In genomic region chr18:7873316-7873715, GRCh38 we compare ENCODE assay signal across 24 cellular contexts.
DNase-seq lines count a peak whose midpoint lies in the region; ATAC-seq, FAIRE-seq and TF ChIP-seq lines count a peak whose summit lies in the region.
"Had no signal": no experiment of that assay in that cellular context is flagged by ENCODE, and none has a peak within 500 bp of the region (broad histone marks: within the 10 kb centered on the region; RNA-seq: fewer than 3 reads in every experiment).

No MANE protein-coding gene starts in this region.

- TF ChIP-seq CTCF in MCF 10A (IDR thresholded peaks at IDR 0.05; ENCODE audit: unreplicated experiment) (no peak), breast epithelium (IDR thresholded peaks at IDR 0.05) (no peak), IMR-90 (conservative IDR thresholded peaks at IDR 0.05; ENCODE audit: low read depth, low read length) (no peak), left lung (IDR thresholded peaks at IDR 0.05) (no peak), prostate gland (IDR thresholded peaks at IDR 0.05) (no peak)

- no peak overlapping the region for H3K23ac ChIP-seq in IMR-90 (ENCODE audit: low read depth, low read length)

- H3K27me3 Mint-ChIP-seq in MCF 10A (ENCODE audit: insufficient read depth, unreplicated experiment), result no peaks in the 10 kb centered on the region
- H3K27me3 Mint-ChIP-seq: CD4-positive, CD25-positive, alpha-beta regulatory T cell had no signal

- no peak overlapping the region for H2BK5ac ChIP-seq in IMR-90 (ENCODE audit: low read depth, low read length, poor library complexity, severe bottlenecking)

- H2BK120ac ChIP-seq in IMR-90 (ENCODE audit: low read depth, low read length), result no peak overlapping the region

- no peak overlapping the region for H2AK5ac ChIP-seq in IMR-90 (ENCODE audit: low read depth, low read length)

- no peak overlapping the region for H3K9ac ChIP-seq in IMR-90 (ENCODE audit: low read depth, low read length)
- H3K9ac ChIP-seq: BLaER1 had no signal

- H3K27ac Mint-ChIP-seq in MCF 10A (ENCODE audit: low read depth, unreplicated experiment), result peak overlapping the region; percentile 96
- H3K27ac Mint-ChIP-seq: CD4-positive, CD25-positive, alpha-beta regulatory T cell; GM23338; H9 had no signal

- no peak overlapping the region for H3K18ac ChIP-seq in IMR-90 (ENCODE audit: low read depth, low read length)

- H3K4me3 ChIP-seq in breast epithelium (no peak overlapping the region), IMR-90 (ENCODE audit: insufficient read depth, low read depth, low read length) (no peak overlapping the region), left lung (no peak overlapping the region), prostate gland (no peak overlapping the region)
- H3K4me3 ChIP-seq: BLaER1, GM23338 had no signal

- peak overlapping the region; percentile 62 for H3K4me3 Mint-ChIP-seq in MCF 10A (ENCODE audit: unreplicated experiment)
- H3K4me3 Mint-ChIP-seq: CD4-positive, CD25-positive, alpha-beta regulatory T cell; GM23338; H9 had no signal

- no peak overlapping the region for H2AFZ ChIP-seq in IMR-90 (replicated peaks; ENCODE audit: low read length, poor library complexity)
- H2AFZ ChIP-seq: GM23338 had no signal

- CTCF ChIA-PET in MCF 10A (lab: Yijun Ruan, JAX), result interaction anchor here (0.6 to 2.9 kb wide), 10 partner anchors 17 to 601 kb away, joined by 3 to 11 read pairs (median 3); no protein-coding TSS in a partner anchor
- CTCF ChIA-PET in IMR-90 (lab: Yijun Ruan, JAX), result no interaction called here

- TF ChIP-seq POLR2A in breast epithelium (IDR thresholded peaks at IDR 0.05), result no peak
- no peak for TF ChIP-seq POLR2A in IMR-90 (IDR thresholded peaks at IDR 0.05; ENCODE audit: low read depth, low read length)
- no peak for TF ChIP-seq POLR2A in prostate gland (IDR thresholded peaks at IDR 0.05)

- no peak overlapping the region for H3K4me2 ChIP-seq in IMR-90 (ENCODE audit: low read depth, low read length)
- H3K4me2 ChIP-seq: BLaER1, GM23338 had no signal

- no peak overlapping the region for H3K56ac ChIP-seq in IMR-90 (ENCODE audit: extremely low read depth, insufficient read depth, low read length)

- peak; percentile 35 for FAIRE-seq in urothelium cell line (lab: Jason Lieb, UNC)
- FAIRE-seq: D721Med, GM12891 had no signal

- H3K9me3 ChIP-seq in breast epithelium (no peaks in the 10 kb centered on the region), IMR-90 (ENCODE audit: control insufficient read depth, insufficient read depth, low read length) (no peaks in the 10 kb centered on the region; the same call in 1 of the 2 replicates), left lung (peaks cover 0 to 2% of the 10 kb centered on the region in 2 donors), prostate gland (no peaks in the 10 kb centered on the region)
- H3K9me3 ChIP-seq: BLaER1 had no signal

- DNase-seq in MCF 10A (ENCODE audit: unreplicated experiment), result no peak
- DNase-seq in breast epithelium (ENCODE audit: low spot score in 2 of 2), result no peak
- DNase-seq in IMR-90, result no peak
- DNase-seq in left lung, result no peak
- DNase-seq in urothelium cell line (ENCODE audit: low spot score), result no peak
- no peak for DNase-seq in DMS114 treated with DMSO at 0.1 percent for 48 hours (lab: John Stamatoyannopoulos, UW; ENCODE audit: unreplicated experiment)
- no peak for DNase-seq in prostate gland (ENCODE audit: low spot score)
- DNase-seq: CD4-positive, CD25-positive, alpha-beta regulatory T cell; DMS79; GDM1; H9; NCI-H1092 treated with DMSO at 0.1 percent for 48 hours; NCI-H1930; NCI-H2107; NCI-H446 treated with DMSO at 0.1 percent for 48 hours; NCI-H526; NCI-H82; NK-92 treated with Interleukin-12 subunit alpha and Interleukin-12 subunit beta, amount 100 ng/mL, for 24 hours; RPMI8226; SHP77 treated with DMSO at 0.1 percent for 48 hours had no signal

- no peak overlapping the region for H3K27ac ChIP-seq in breast epithelium
- H3K27ac ChIP-seq in IMR-90 (ENCODE audit: insufficient read depth, low read length), result no peak overlapping the region
- peak overlapping the region in 1 of 2 donors; percentile 43 for H3K27ac ChIP-seq in left lung
- no peak overlapping the region for H3K27ac ChIP-seq in prostate gland
- H3K27ac ChIP-seq: BLaER1 had no signal

- no peak overlapping the region for H3K14ac ChIP-seq in IMR-90 (replicated peaks; ENCODE audit: low read depth, low read length)

- no peak overlapping the region; the same call in 1 of the 2 replicates for H3K4ac ChIP-seq in IMR-90 (ENCODE audit: low read depth, low read length)

- H4K5ac ChIP-seq in IMR-90 (ENCODE audit: low read depth, low read length), result 0 out of 2 replicates have a peak overlapping the region, but pooled peaks have one; percentile 9

- dilution Hi-C loops in IMR-90 (cut with HindIII; ENCODE audit: low sequenced_read_pairs, unreplicated experiment), result no loop called here

- peaks cover 6% of the 10 kb centered on the region; the same call in 1 of the 2 replicates for H4K20me1 ChIP-seq in IMR-90 (ENCODE audit: insufficient read depth, low read length)
- H4K20me1 ChIP-seq: BLaER1 had no signal

- no peaks in the 10 kb centered on the region for H3K4me1 ChIP-seq in breast epithelium
- peaks cover 7% of the 10 kb centered on the region for H3K4me1 ChIP-seq in IMR-90 (ENCODE audit: control insufficient read depth, insufficient read depth, low read length)
- H3K4me1 ChIP-seq in left lung, result peaks cover 10 to 13% of the 10 kb centered on the region in 2 donors
- H3K4me1 ChIP-seq in prostate gland (replicated peaks), result no peaks in the 10 kb centered on the region
- H3K4me1 ChIP-seq: BLaER1 had no signal

- H3K36me3 ChIP-seq in breast epithelium (no peaks in the 10 kb centered on the region), IMR-90 (ENCODE audit: control insufficient read depth, insufficient read depth, low read length) (no peaks in the 10 kb centered on the region), left lung (no peaks in the 10 kb centered on the region), prostate gland (no peaks in the 10 kb centered on the region)
- H3K36me3 ChIP-seq: BLaER1 had no signal

- no peak for ATAC-seq in IMR-90 (ENCODE audit: low read depth)
- ATAC-seq in left lung, result peak; percentile 6
- ATAC-seq: GM23338 had no signal

- H3K79me1 ChIP-seq in IMR-90 (ENCODE audit: low read depth in 1 of 2, low read length in 2 of 2), result peaks cover 0 to 15% of the 10 kb centered on the region in 2 experiments; a peak in 1 of 4 replicates

- no peak overlapping the region for H2BK20ac ChIP-seq in IMR-90 (ENCODE audit: low read depth, low read length)

- POLR2A ChIA-PET in MCF 10A (lab: Yijun Ruan, JAX), result interaction anchor here (0.7 to 3.6 kb wide), 20 partner anchors 9 to 786 kb away, joined by 3 to 19 read pairs (median 4); partner anchors contain the start of gene PTPRM
- POLR2A ChIA-PET in IMR-90 (lab: Charles Lee; ENCODE audit: unreplicated experiment), result interaction anchor here (0.5 kb wide), 1 partner anchor 307 kb away, joined by 5 read pairs; no protein-coding TSS in a partner anchor

- TF ChIP-seq RAD21 in IMR-90 (IDR thresholded peaks at IDR 0.05; ENCODE audit: low read length), result no peak

- no peak overlapping the region for H4K8ac ChIP-seq in IMR-90 (ENCODE audit: low read depth in 2 of 2, low read length in 2 of 2)

- WGBS in IMR-90 (ENCODE audit: extremely low coverage in 2 of 2, insufficient read length in 1 of 2), 2 experiments, result no CpG with 5 or more reads among the region's 2 CpGs
- 83% methylated on average over 2 of the region's 2 CpGs for WGBS in prostate gland

- H2BK15ac ChIP-seq in IMR-90 (ENCODE audit: low read depth, low read length), result no peak overlapping the region

- H3K9me1 ChIP-seq in IMR-90 (ENCODE audit: insufficient read depth, low read length), result peaks cover 3% of the 10 kb centered on the region; the same call in 1 of the 2 replicates

- H3K36me3 Mint-ChIP-seq in MCF 10A (ENCODE audit: insufficient read depth, unreplicated experiment), result peaks cover 5% of the 10 kb centered on the region
- H3K36me3 Mint-ChIP-seq: CD4-positive, CD25-positive, alpha-beta regulatory T cell had no signal

- peaks cover 46% of the 10 kb centered on the region for H3K4me1 Mint-ChIP-seq in MCF 10A (ENCODE audit: insufficient read depth, unreplicated experiment)
- H3K4me1 Mint-ChIP-seq: CD4-positive, CD25-positive, alpha-beta regulatory T cell had no signal

- H3K27me3 ChIP-seq in breast epithelium, result no peaks in the 10 kb centered on the region
- no peaks in the 10 kb centered on the region for H3K27me3 ChIP-seq in IMR-90 (ENCODE audit: control insufficient read depth, insufficient read depth, low read length)
- no peaks in the 10 kb centered on the region for H3K27me3 ChIP-seq in left lung
- H3K27me3 ChIP-seq in prostate gland (replicated peaks; ENCODE audit: insufficient read depth), result no peaks in the 10 kb centered on the region
- H3K27me3 ChIP-seq: BLaER1 had no signal

- 0 out of 2 replicates have a peak overlapping the region, but pooled peaks have one; percentile 28 for H4K91ac ChIP-seq in IMR-90 (ENCODE audit: insufficient read depth, low read depth, low read length)

- intact Hi-C loops in MCF 10A (cut with micrococcal nuclease) (loop anchor here (2.0 to 10.0 kb wide), 7 partner anchors 49 to 601 kb away; partner anchors contain the start of gene PTPRM), breast epithelium (cut with DNase I; ENCODE audit: low total_unique reads) (no loop called here), IMR-90 (cut with micrococcal nuclease) (no loop called here), left lung (cut with DNase I) (no loop called here), prostate gland (cut with DNase I) (no loop called here)

- H2AK9ac ChIP-seq in IMR-90 (replicated peaks; ENCODE audit: low read depth, low read length, poor library complexity), result no peak overlapping the region

- no TSS peak for BruUV-seq in MCF 10A (replicated peaks; lab: Mats Ljungman, UMichigan)
- no TSS peak for BruUV-seq in IMR-90 (replicated peaks; lab: Mats Ljungman, UMichigan)

- in situ Hi-C loops in IMR-90 (cut with MboI; ENCODE audit: low sequenced_read_pairs), result no loop called here

- H3K9me3 Mint-ChIP-seq in MCF 10A (ENCODE audit: unreplicated experiment), result no peaks in the 10 kb centered on the region
- H3K9me3 Mint-ChIP-seq: GM23338, H9 had no signal

TF ChIP-seq in IMR-90, 13 proteins besides CTCF, POLR2A, EP300 and RAD21 (continues in another document):
- TF ChIP-seq FOS (IDR thresholded peaks at IDR 0.05; ENCODE audit: low read depth, low read length) (no peak), USF2 (IDR thresholded peaks at IDR 0.05; ENCODE audit: low read depth, low read length) (no peak), MXI1 (IDR thresholded peaks at IDR 0.05; ENCODE audit: borderline replicate concordance, low read depth, low read length) (no peak), RCOR1 (IDR thresholded peaks at IDR 0.05; ENCODE audit: insufficient replicate concordance, low read length) (no peak)
